Comparison of ENCODE assay signal across 1 cellular context in the genomic region with DNA sequence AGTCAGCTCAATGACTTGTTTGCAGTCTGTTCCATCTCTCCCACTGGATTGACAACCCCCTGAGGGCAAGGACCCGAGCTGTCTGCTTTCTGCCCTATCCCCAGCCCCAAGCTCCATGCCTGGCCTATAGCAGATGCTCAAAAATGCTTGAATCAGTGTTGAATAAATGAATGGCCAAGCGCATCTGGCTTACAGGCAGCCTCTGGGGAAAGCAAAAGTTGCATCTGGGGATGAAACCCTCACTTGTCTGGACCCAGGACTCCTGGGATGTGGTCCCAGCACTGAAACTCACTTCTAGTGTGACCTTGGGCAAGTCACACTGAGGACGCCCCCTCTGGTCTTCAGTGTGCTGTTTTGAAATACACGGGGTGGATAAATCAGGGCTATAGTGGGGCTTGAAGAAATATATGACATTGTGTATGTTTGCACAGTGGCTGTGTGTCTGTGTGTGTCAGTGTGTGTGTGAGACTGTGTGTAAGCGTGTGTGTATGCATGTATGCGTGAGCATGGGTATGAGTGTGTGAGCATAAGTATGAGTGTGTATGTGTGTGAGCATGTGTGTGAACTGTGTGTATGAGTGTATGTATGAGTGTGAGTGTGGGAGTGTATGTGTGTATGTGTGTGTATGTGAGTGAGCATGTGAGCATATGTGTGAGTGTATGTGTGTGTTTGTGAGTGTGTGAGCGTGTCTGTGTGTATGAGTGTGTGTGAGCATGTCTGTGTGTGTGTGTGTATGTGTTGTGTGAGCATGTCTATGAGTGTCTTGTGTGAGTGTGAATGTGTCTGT.
A peak's percentile ranks its signal among the peaks of the same experiment; 100 is the strongest.
TF ChIP-seq lines count a peak whose summit lies in the region.

No MANE protein-coding gene starts in this region.

TF ChIP-seq in HepG2, 621 proteins besides CTCF, POLR2A, EP300 and RAD21 (continued from another document and continues in another):
- TF ChIP-seq, protein P1, sequence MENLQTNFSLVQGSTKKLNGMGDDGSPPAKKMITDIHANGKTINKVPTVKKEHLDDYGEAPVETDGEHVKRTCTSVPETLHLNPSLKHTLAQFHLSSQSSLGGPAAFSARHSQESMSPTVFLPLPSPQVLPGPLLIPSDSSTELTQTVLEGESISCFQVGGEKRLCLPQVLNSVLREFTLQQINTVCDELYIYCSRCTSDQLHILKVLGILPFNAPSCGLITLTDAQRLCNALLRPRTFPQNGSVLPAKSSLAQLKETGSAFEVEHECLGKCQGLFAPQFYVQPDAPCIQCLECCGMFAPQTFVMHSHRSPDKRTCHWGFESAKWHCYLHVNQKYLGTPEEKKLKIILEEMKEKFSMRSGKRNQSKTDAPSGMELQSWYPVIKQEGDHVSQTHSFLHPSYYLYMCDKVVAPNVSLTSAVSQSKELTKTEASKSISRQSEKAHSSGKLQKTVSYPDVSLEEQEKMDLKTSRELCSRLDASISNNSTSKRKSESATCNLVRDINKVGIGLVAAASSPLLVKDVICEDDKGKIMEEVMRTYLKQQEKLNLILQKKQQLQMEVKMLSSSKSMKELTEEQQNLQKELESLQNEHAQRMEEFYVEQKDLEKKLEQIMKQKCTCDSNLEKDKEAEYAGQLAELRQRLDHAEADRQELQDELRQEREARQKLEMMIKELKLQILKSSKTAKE (CRISPR knock-in tag; IDR thresholded peaks at IDR 0.05; ENCODE audit: borderline replicate concordance) = no peak
- no peak for TF ChIP-seq NFATC3 (CRISPR knock-in tag; IDR thresholded peaks at IDR 0.05)
- no peak for TF ChIP-seq THYN1 (CRISPR knock-in tag; IDR thresholded peaks at IDR 0.05; ENCODE audit: borderline replicate concordance, low read depth)
- TF ChIP-seq HNRNPL (IDR thresholded peaks at IDR 0.05; ENCODE audit: low read depth, low read length) = no peak
- no peak for TF ChIP-seq ASH2L (IDR thresholded peaks at IDR 0.05; ENCODE audit: insufficient read length, low read depth, low read length)
- TF ChIP-seq ZNF180 (CRISPR knock-in tag; IDR thresholded peaks at IDR 0.05; ENCODE audit: borderline replicate concordance, low read depth) = no peak
- no peak for TF ChIP-seq REPIN1 (CRISPR knock-in tag; IDR thresholded peaks at IDR 0.05; ENCODE audit: borderline replicate concordance, low read depth)
- TF ChIP-seq, protein P2, sequence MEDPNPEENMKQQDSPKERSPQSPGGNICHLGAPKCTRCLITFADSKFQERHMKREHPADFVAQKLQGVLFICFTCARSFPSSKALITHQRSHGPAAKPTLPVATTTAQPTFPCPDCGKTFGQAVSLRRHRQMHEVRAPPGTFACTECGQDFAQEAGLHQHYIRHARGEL (CRISPR knock-in tag; IDR thresholded peaks at IDR 0.05) = no peak
- no peak for TF ChIP-seq IRF2 (CRISPR knock-in tag; IDR thresholded peaks at IDR 0.05)
- no peak for TF ChIP-seq YY1 (IDR thresholded peaks at IDR 0.05; ENCODE audit: insufficient read depth, insufficient replicate concordance, low read depth, low read length)
- TF ChIP-seq DR1 (CRISPR knock-in tag; IDR thresholded peaks at IDR 0.05) = no peak
- no peak for TF ChIP-seq RELA (CRISPR knock-in tag; IDR thresholded peaks at IDR 0.05)
- no peak for TF ChIP-seq SIN3B (IDR thresholded peaks at IDR 0.05; ENCODE audit: low read length)
- TF ChIP-seq KLF12 (CRISPR knock-in tag; IDR thresholded peaks at IDR 0.05; ENCODE audit: borderline replicate concordance) = no peak
- TF ChIP-seq SMC3 (IDR thresholded peaks at IDR 0.05; ENCODE audit: low read length) = no peak
- TF ChIP-seq ZNF468 (CRISPR knock-in tag; IDR thresholded peaks at IDR 0.05) = no peak
- TF ChIP-seq MLLT10 (CRISPR knock-in tag; IDR thresholded peaks at IDR 0.05) = no peak
- TF ChIP-seq SNAI1 (CRISPR knock-in tag; IDR thresholded peaks at IDR 0.05; ENCODE audit: borderline replicate concordance) = no peak
- TF ChIP-seq ZNF296 (CRISPR knock-in tag; conservative IDR thresholded peaks at IDR 0.05) = no peak
- TF ChIP-seq ZNF652 (CRISPR knock-in tag; IDR thresholded peaks at IDR 0.05; ENCODE audit: borderline replicate concordance, low read depth) = no peak
- TF ChIP-seq, protein P3, sequence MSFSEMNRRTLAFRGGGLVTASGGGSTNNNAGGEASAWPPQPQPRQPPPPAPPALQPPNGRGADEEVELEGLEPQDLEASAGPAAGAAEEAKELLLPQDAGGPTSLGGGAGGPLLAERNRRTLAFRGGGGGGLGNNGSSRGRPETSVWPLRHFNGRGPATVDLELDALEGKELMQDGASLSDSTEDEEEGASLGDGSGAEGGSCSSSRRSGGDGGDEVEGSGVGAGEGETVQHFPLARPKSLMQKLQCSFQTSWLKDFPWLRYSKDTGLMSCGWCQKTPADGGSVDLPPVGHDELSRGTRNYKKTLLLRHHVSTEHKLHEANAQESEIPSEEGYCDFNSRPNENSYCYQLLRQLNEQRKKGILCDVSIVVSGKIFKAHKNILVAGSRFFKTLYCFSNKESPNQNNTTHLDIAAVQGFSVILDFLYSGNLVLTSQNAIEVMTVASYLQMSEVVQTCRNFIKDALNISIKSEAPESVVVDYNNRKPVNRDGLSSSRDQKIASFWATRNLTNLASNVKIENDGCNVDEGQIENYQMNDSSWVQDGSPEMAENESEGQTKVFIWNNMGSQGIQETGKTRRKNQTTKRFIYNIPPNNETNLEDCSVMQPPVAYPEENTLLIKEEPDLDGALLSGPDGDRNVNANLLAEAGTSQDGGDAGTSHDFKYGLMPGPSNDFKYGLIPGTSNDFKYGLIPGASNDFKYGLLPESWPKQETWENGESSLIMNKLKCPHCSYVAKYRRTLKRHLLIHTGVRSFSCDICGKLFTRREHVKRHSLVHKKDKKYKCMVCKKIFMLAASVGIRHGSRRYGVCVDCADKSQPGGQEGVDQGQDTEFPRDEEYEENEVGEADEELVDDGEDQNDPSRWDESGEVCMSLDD (CRISPR knock-in tag; IDR thresholded peaks at IDR 0.05; ENCODE audit: borderline replicate concordance) = no peak
- TF ChIP-seq ZNF569 (CRISPR knock-in tag; IDR thresholded peaks at IDR 0.05; ENCODE audit: borderline replicate concordance) = no peak
- TF ChIP-seq, protein P4, sequence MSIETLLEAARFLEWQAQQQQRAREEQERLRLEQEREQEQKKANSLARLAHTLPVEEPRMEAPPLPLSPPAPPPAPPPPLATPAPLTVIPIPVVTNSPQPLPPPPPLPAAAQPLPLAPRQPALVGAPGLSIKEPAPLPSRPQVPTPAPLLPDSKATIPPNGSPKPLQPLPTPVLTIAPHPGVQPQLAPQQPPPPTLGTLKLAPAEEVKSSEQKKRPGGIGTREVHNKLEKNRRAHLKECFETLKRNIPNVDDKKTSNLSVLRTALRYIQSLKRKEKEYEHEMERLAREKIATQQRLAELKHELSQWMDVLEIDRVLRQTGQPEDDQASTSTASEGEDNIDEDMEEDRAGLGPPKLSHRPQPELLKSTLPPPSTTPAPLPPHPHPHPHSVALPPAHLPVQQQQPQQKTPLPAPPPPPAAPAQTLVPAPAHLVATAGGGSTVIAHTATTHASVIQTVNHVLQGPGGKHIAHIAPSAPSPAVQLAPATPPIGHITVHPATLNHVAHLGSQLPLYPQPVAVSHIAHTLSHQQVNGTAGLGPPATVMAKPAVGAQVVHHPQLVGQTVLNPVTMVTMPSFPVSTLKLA (IDR thresholded peaks at IDR 0.05) = 0 out of 2 replicates have a peak, but pooled peaks have one; percentile 10
- TF ChIP-seq ZNF138 (CRISPR knock-in tag; IDR thresholded peaks at IDR 0.05; ENCODE audit: low read depth) = no peak
- TF ChIP-seq, protein P5, sequence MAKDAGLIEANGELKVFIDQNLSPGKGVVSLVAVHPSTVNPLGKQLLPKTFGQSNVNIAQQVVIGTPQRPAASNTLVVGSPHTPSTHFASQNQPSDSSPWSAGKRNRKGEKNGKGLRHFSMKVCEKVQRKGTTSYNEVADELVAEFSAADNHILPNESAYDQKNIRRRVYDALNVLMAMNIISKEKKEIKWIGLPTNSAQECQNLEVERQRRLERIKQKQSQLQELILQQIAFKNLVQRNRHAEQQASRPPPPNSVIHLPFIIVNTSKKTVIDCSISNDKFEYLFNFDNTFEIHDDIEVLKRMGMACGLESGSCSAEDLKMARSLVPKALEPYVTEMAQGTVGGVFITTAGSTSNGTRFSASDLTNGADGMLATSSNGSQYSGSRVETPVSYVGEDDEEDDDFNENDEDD (CRISPR knock-in tag; IDR thresholded peaks at IDR 0.05; ENCODE audit: borderline replicate concordance) = no peak
- 0 out of 2 replicates have a peak, but pooled peaks have one; percentile 26 for TF ChIP-seq SOX6 (IDR thresholded peaks at IDR 0.05)
- no peak for TF ChIP-seq SOX6 (CRISPR knock-in tag; IDR thresholded peaks at IDR 0.05)
- no peak for TF ChIP-seq RFXAP (CRISPR knock-in tag; IDR thresholded peaks at IDR 0.05; ENCODE audit: borderline replicate concordance)
- TF ChIP-seq KDM3A (CRISPR knock-in tag; IDR thresholded peaks at IDR 0.05; ENCODE audit: low read depth) = no peak
- TF ChIP-seq, protein P6, sequence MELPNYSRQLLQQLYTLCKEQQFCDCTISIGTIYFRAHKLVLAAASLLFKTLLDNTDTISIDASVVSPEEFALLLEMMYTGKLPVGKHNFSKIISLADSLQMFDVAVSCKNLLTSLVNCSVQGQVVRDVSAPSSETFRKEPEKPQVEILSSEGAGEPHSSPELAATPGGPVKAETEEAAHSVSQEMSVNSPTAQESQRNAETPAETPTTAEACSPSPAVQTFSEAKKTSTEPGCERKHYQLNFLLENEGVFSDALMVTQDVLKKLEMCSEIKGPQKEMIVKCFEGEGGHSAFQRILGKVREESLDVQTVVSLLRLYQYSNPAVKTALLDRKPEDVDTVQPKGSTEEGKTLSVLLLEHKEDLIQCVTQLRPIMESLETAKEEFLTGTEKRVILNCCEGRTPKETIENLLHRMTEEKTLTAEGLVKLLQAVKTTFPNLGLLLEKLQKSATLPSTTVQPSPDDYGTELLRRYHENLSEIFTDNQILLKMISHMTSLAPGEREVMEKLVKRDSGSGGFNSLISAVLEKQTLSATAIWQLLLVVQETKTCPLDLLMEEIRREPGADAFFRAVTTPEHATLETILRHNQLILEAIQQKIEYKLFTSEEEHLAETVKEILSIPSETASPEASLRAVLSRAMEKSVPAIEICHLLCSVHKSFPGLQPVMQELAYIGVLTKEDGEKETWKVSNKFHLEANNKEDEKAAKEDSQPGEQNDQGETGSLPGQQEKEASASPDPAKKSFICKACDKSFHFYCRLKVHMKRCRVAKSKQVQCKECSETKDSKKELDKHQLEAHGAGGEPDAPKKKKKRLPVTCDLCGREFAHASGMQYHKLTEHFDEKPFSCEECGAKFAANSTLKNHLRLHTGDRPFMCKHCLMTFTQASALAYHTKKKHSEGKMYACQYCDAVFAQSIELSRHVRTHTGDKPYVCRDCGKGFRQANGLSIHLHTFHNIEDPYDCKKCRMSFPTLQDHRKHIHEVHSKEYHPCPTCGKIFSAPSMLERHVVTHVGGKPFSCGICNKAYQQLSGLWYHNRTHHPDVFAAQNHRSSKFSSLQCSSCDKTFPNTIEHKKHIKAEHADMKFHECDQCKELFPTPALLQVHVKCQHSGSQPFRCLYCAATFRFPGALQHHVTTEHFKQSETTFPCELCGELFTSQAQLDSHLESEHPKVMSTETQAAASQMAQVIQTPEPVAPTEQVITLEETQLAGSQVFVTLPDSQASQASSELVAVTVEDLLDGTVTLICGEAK (IDR thresholded peaks at IDR 0.05) = peak; percentile 22; the same call in 1 of the 2 replicates
- TF ChIP-seq, protein P6 (CRISPR knock-in tag; IDR thresholded peaks at IDR 0.05) = no peak
- no peak for TF ChIP-seq ETV5 (CRISPR knock-in tag; IDR thresholded peaks at IDR 0.05; ENCODE audit: borderline replicate concordance)
- no peak for TF ChIP-seq HDAC2 (CRISPR knock-in tag; IDR thresholded peaks at IDR 0.05)
- TF ChIP-seq ZNF282 (IDR thresholded peaks at IDR 0.05; ENCODE audit: partially characterized antibody) = peak; percentile 10
- peak; percentile 55 for TF ChIP-seq NFRKB (IDR thresholded peaks at IDR 0.05)
- TF ChIP-seq MIER3 (CRISPR knock-in tag; IDR thresholded peaks at IDR 0.05; ENCODE audit: borderline replicate concordance) = no peak
- TF ChIP-seq FOSL2 (CRISPR knock-in tag; IDR thresholded peaks at IDR 0.05) = no peak
- TF ChIP-seq, protein P7, sequence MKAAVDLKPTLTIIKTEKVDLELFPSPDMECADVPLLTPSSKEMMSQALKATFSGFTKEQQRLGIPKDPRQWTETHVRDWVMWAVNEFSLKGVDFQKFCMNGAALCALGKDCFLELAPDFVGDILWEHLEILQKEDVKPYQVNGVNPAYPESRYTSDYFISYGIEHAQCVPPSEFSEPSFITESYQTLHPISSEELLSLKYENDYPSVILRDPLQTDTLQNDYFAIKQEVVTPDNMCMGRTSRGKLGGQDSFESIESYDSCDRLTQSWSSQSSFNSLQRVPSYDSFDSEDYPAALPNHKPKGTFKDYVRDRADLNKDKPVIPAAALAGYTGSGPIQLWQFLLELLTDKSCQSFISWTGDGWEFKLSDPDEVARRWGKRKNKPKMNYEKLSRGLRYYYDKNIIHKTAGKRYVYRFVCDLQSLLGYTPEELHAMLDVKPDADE (CRISPR knock-in tag; IDR thresholded peaks at IDR 0.05) = no peak
- TF ChIP-seq PHB2 (IDR thresholded peaks at IDR 0.05; ENCODE audit: partially characterized antibody) = peak; percentile 72
- no peak for TF ChIP-seq ZNF605 (CRISPR knock-in tag; IDR thresholded peaks at IDR 0.05)
- TF ChIP-seq REL (CRISPR knock-in tag; conservative IDR thresholded peaks at IDR 0.05) = no peak
- peak; percentile 22 for TF ChIP-seq FOXA1 (IDR thresholded peaks at IDR 0.05)
- no peak for TF ChIP-seq FOXA1 (CRISPR knock-in tag; IDR thresholded peaks at IDR 0.05)
- no peak for TF ChIP-seq HNRNPLL (IDR thresholded peaks at IDR 0.05; ENCODE audit: low read depth, low read length, poor library complexity, severe bottlenecking)
